ENCODE assay signal across 8 cellular contexts in the genomic region with DNA sequence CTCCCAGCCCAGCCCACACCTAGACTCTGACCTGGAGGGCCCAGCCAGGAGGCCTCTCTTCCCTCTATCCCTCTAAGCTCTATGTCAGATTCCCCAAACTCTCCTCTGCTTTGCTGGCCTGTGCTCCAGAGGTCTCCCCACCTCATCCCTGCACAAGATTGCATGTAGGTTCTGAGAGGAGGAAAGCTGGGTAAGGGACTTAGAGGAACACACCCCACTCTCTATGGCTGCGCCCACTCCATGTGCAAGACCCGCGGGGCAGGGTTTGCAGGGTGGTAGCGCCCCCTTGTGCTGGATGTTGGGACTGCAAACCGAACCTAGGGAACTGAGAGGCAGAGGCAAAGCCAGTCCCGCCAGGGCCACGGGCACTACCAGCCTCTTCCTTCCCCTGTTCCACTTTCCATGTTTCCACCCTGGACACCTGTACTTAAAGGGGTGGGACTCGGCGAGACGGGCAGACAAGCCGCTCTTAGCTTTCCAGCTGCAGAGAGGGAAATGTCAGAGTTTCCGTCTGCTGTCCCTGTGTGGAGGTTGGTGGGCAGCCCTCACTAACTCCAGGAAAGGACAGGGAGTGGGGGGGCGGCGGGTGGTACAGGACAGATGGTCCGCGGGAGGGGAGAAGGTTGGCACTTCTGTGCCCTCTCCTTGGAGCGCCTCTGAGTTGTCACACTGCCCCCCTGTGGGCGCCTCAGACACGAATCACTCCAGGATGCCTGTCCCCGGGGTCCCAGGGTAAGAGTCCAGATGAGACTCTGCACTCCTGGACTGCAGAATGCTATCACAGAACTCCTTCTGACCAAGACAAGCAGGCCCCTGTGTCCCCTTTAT. TPM values are rescaled to one million over a fixed set of nuclear protein-coding genes. Genes with fewer than 3 reads are reported as not detected.
DNase-seq lines count a peak whose midpoint lies in the region; ATAC-seq and TF ChIP-seq lines count a peak whose summit lies in the region.

No MANE protein-coding gene starts in this region.

- H3K27ac ChIP-seq in endodermal cell (ENCODE audit: low read depth, low read length), result no peak overlapping the region

- no peaks in the 10 kb centered on the region for H3K36me3 ChIP-seq in endodermal cell (ENCODE audit: control insufficient read depth, insufficient read depth, low read length)

- peaks cover 9% of the 10 kb centered on the region for H3K9me3 ChIP-seq in endodermal cell (ENCODE audit: control insufficient read depth, low read length)

- H3K9me3 Mint-ChIP-seq in endodermal cell (peaks cover 3% of the 10 kb centered on the region), mesothelial cell of epicardium (no peaks in the 10 kb centered on the region)

- H3K27me3 ChIP-seq in endodermal cell (ENCODE audit: control insufficient read depth, insufficient read depth, low read length, poor library complexity, severe bottlenecking), result no peaks in the 10 kb centered on the region

- H3K27me3 Mint-ChIP-seq in endodermal cell (ENCODE audit: insufficient read depth) (no peaks in the 10 kb centered on the region), mesothelial cell of epicardium (ENCODE audit: low read depth) (no peaks in the 10 kb centered on the region)

- H3K36me3 Mint-ChIP-seq in endodermal cell (ENCODE audit: low read depth) (no peaks in the 10 kb centered on the region), mesothelial cell of epicardium (no peaks in the 10 kb centered on the region)

- no peak overlapping the region for H3K9ac ChIP-seq in endodermal cell (ENCODE audit: extremely low read depth, low read length, poor library complexity, severe bottlenecking)

- H3K27ac Mint-ChIP-seq in endodermal cell (peak overlapping the region; percentile 76), mesothelial cell of epicardium (peak overlapping the region; percentile 80)

- peak; percentile 80 for ATAC-seq in GM19035 (IDR thresholded peaks at IDR 0.05; ENCODE audit: unreplicated experiment)

- peak; percentile 84 for DNase-seq in AG10803 (ENCODE audit: low read depth)
- peak; percentile 93 for DNase-seq in HK-2 (ENCODE audit: unreplicated experiment)
- peak; percentile 60 to 77 for DNase-seq in NOMO-1 (lab: John Stamatoyannopoulos, UW; ENCODE audit: unreplicated experiment in 2 of 2)
- peak; percentile 63 for DNase-seq in activated CD8-positive, alpha-beta memory T cell treated with anti-CD3 and anti-CD28 coated beads, Interleukin-2, amount 50 U/mL, for 1 hour (ENCODE audit: extremely low read depth)
- peak; percentile 98 for DNase-seq in endodermal cell
- peak; percentile 82 to 99 for DNase-seq in mesothelial cell of epicardium (ENCODE audit: low spot score in 2 of 2, unreplicated experiment in 2 of 2)
- DNase-seq in stimulated activated CD8-positive, alpha-beta memory T cell treated with anti-CD3 and anti-CD28 coated beads, Interleukin-12 subunit alpha, Interleukin-12 subunit beta, amount 100 ng/mL, for 4 hours (ENCODE audit: low read depth), result peak; percentile 77

- WGBS in endodermal cell (ENCODE audit: insufficient coverage in 1 of 2, insufficient read length in 1 of 2), 2 experiments, result 2 to 10% methylated on average over 6 to 20 of the region's 20 CpGs

- H3K4me1 ChIP-seq in endodermal cell (ENCODE audit: control insufficient read depth, insufficient read depth, low read length), result peaks cover 3% of the 10 kb centered on the region

- peak; percentile 88 for TF ChIP-seq CTCF in AG10803 (conservative IDR thresholded peaks at IDR 0.05; ENCODE audit: low read length)
- peak; percentile 98 for TF ChIP-seq CTCF in endodermal cell (conservative IDR thresholded peaks at IDR 0.05)
- TF ChIP-seq CTCF in mesothelial cell of epicardium (IDR thresholded peaks at IDR 0.05; ENCODE audit: unreplicated experiment), result peak; percentile 98

- H3K4me3 ChIP-seq in AG10803 (ENCODE audit: low read length), result peak overlapping the region; percentile 55
- peak overlapping the region; percentile 70 for H3K4me3 ChIP-seq in endodermal cell (ENCODE audit: low read length)

- peaks cover 18% of the 10 kb centered on the region for H3K4me1 Mint-ChIP-seq in endodermal cell
- peaks cover 28% of the 10 kb centered on the region for H3K4me1 Mint-ChIP-seq in mesothelial cell of epicardium

- peak overlapping the region; percentile 51 for H3K4me3 Mint-ChIP-seq in endodermal cell
- H3K4me3 Mint-ChIP-seq in mesothelial cell of epicardium, result peak overlapping the region; percentile 73

RNA-seq across cellular contexts. Expression of a gene that starts 16.8 kb away (rescaled TPM):
- total RNA-seq in endodermal cell (100 to 1,000 TPM; 181 to 220 TPM), mesothelial cell of epicardium (302 to 306 TPM (median 304 TPM) in 3 replicates)
- polyA plus RNA-seq in endodermal cell (2013, experiment 1 of 2), result 75.6 TPM
- polyA plus RNA-seq in endodermal cell (2013, experiment 2 of 2), result 86.6 TPM

RNA-seq across cellular contexts. Expression of a gene that starts 18.4 kb away (rescaled TPM):
- total RNA-seq in endodermal cell (10 to 100 TPM; 28.9 to 41.5 TPM), mesothelial cell of epicardium (38.6 to 40.4 TPM (median 39.8 TPM) in 3 replicates)
- polyA plus RNA-seq in endodermal cell (2013, experiment 1 of 2), result 21.8 TPM
- 22.8 TPM for polyA plus RNA-seq in endodermal cell (2013, experiment 2 of 2)

RNA-seq across cellular contexts. Expression of a gene that starts 23.5 kb away (rescaled TPM):
- 100 to 1,000 TPM; 192 to 204 TPM for total RNA-seq in endodermal cell
- polyA plus RNA-seq in endodermal cell (2013, experiment 1 of 2), result 125 TPM
- 133 TPM for polyA plus RNA-seq in endodermal cell (2013, experiment 2 of 2)
- 67.4 to 77.0 TPM (median 74.4 TPM) in 3 replicates for total RNA-seq in mesothelial cell of epicardium

RNA-seq across cellular contexts. Expression of a gene that starts 29.9 kb away (rescaled TPM):
- total RNA-seq in endodermal cell, result 1 to 10 TPM in 1 of 2 donors, under 1 TPM in 1; 0.77 to 1.2 TPM
- polyA plus RNA-seq in endodermal cell (2013, experiment 1 of 2), result 5.9 TPM
- polyA plus RNA-seq in endodermal cell (2013, experiment 2 of 2), result 5.5 TPM
- 2.6 to 3.0 TPM (median 3.0 TPM) in 3 replicates for total RNA-seq in mesothelial cell of epicardium

RNA-seq across cellular contexts. Expression of a gene that starts 37.9 kb away (rescaled TPM):
- total RNA-seq in endodermal cell, result 10 to 100 TPM; 16.7 to 17.0 TPM
- polyA plus RNA-seq in endodermal cell (2013, experiment 1 of 2), result 8.4 TPM
- polyA plus RNA-seq in endodermal cell (2013, experiment 2 of 2), result 7.2 TPM
- total RNA-seq in mesothelial cell of epicardium, result 8.3 to 9.8 TPM (median 8.9 TPM) in 3 replicates
